In the genomic region with DNA sequence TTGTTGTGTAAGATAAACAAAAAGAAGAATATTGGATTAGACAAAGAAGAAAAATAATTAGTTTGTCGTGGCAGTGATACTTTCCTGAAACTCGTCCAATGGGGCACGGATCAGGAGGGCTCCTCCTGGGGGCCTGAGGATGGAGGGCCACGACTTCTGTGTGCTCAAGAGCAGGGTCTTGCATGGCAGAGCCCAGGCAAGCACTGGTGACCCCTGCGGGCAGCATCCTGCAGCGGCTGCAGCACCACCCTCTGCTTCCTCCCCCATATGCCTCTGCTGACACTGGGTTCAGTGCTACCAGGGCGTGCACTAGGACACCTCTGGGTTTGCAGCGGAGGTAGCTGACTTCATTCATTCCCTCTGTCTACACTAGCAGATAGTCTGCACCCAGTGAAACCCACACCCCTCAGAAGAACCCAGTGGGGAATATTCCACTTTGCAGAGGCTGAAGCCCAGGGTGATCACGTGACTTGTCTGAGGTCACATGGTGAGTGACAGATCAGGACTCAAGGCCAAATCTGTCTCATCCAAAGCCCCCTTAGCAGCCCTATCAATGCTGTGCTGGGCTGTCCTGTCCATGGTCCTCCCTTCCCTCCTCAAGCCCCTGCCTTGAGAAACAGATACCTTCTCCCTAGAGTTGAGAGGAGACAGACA, we compare ENCODE assay signal across 20 cellular contexts.
"Had no signal": no experiment of that assay in that cellular context is flagged by ENCODE, and none has a peak within 500 bp of the region (broad histone marks: within the 10 kb centered on the region; RNA-seq: fewer than 3 reads in every experiment).

No MANE protein-coding gene starts in this region.

- H3K9me3 ChIP-seq: gastrocnemius medialis, heart left ventricle, tibial artery, uterus had no signal

- H3K36me3 ChIP-seq: gastrocnemius medialis, heart left ventricle, tibial artery, uterus, WERI-Rb-1 had no signal

- H3K36me3 Mint-ChIP-seq: activated CD4-positive, alpha-beta memory T cell treated with anti-CD3 and anti-CD28 coated beads for 36 hours; activated CD8-positive, alpha-beta memory T cell treated with anti-CD3 and anti-CD28 coated beads, Interleukin-2, amount 10 ng/mL, durations not matched to agents 7 days and 5 days; brain; immature natural killer cell; natural killer cell treated with Interleukin-12 subunit alpha and Interleukin-12 subunit beta and Interleukin-15 and Interleukin-18, amount 100 ng/mL, for 72 hours had no signal

- H3K27me3 Mint-ChIP-seq: activated CD4-positive, alpha-beta T cell treated with anti-CD3 and anti-CD28 coated beads for 36 hours; activated CD8-positive, alpha-beta memory T cell treated with anti-CD3 and anti-CD28 coated beads, Interleukin-2, amount 10 ng/mL, durations not matched to agents 7 days and 5 days; brain had no signal

- H3K27ac ChIP-seq: gastrocnemius medialis, heart left ventricle, tibial artery, uterus, WERI-Rb-1 had no signal

- DNase-seq: activated CD4-positive, alpha-beta memory T cell treated with anti-CD3 and anti-CD28 coated beads for 36 hours; activated CD4-positive, alpha-beta T cell treated with anti-CD3 and anti-CD28 coated beads for 36 hours; activated CD8-positive, alpha-beta memory T cell treated with anti-CD3 and anti-CD28 coated beads, Interleukin-2, amount 10 ng/mL, durations not matched to agents 7 days and 5 days; activated naive CD4-positive, alpha-beta T cell treated with Interleukin-2 at 50 U/mL for 16 hours; caudate nucleus; erythroblast; gastrocnemius medialis; heart left ventricle; immature natural killer cell; stimulated activated CD4-positive, alpha-beta T cell treated with anti-CD3 and anti-CD28 coated beads, Interleukin-12 subunit alpha, Interleukin-12 subunit beta, amount 100 ng/mL, for 4 hours; stimulated activated CD4-positive, alpha-beta T cell treated with anti-CD3 and anti-CD28 coated beads, Interleukin-1b, Interleukin-23, amount 100 ng/mL, for 48 hours; stimulated activated naive CD4-positive, alpha-beta T cell treated with Interleukin-2 at 50 U/mL for 16 hours; T-helper 2 cell; tibial artery; uterus; WERI-Rb-1 had no signal

- H3K27ac Mint-ChIP-seq: activated CD4-positive, alpha-beta memory T cell treated with anti-CD3 and anti-CD28 coated beads for 36 hours; activated CD4-positive, alpha-beta T cell treated with anti-CD3 and anti-CD28 coated beads for 36 hours; activated CD8-positive, alpha-beta memory T cell treated with anti-CD3 and anti-CD28 coated beads, Interleukin-2, amount 10 ng/mL, durations not matched to agents 7 days and 5 days; immature natural killer cell; natural killer cell treated with Interleukin-12 subunit alpha and Interleukin-12 subunit beta and Interleukin-15 and Interleukin-18, amount 100 ng/mL, for 72 hours had no signal

- H3K4me3 Mint-ChIP-seq: activated CD4-positive, alpha-beta memory T cell treated with anti-CD3 and anti-CD28 coated beads for 36 hours; activated CD4-positive, alpha-beta T cell treated with anti-CD3 and anti-CD28 coated beads for 36 hours; activated CD8-positive, alpha-beta memory T cell treated with anti-CD3 and anti-CD28 coated beads, Interleukin-2, amount 10 ng/mL, durations not matched to agents 7 days and 5 days; brain; immature natural killer cell; natural killer cell treated with Interleukin-12 subunit alpha and Interleukin-12 subunit beta and Interleukin-15 and Interleukin-18, amount 100 ng/mL, for 72 hours had no signal

- H3K4me1 ChIP-seq: gastrocnemius medialis, tibial artery, uterus had no signal

- H3K27me3 ChIP-seq: gastrocnemius medialis, tibial artery, uterus had no signal

- H3K9me3 Mint-ChIP-seq: activated CD4-positive, alpha-beta memory T cell treated with anti-CD3 and anti-CD28 coated beads for 36 hours; natural killer cell treated with Interleukin-12 subunit alpha and Interleukin-12 subunit beta and Interleukin-15 and Interleukin-18, amount 100 ng/mL, for 72 hours had no signal

- H3K4me1 Mint-ChIP-seq: activated CD4-positive, alpha-beta T cell treated with anti-CD3 and anti-CD28 coated beads for 36 hours; activated CD8-positive, alpha-beta memory T cell treated with anti-CD3 and anti-CD28 coated beads, Interleukin-2, amount 10 ng/mL, durations not matched to agents 7 days and 5 days; immature natural killer cell had no signal

- ATAC-seq: activated CD4-positive, alpha-beta T cell treated with anti-CD3 and anti-CD28 coated beads for 36 hours; activated CD8-positive, alpha-beta memory T cell treated with anti-CD3 and anti-CD28 coated beads, Interleukin-2, amount 10 ng/mL, durations not matched to agents 7 days and 5 days; gastrocnemius medialis; heart left ventricle; natural killer cell treated with Interleukin-12 subunit alpha and Interleukin-12 subunit beta and Interleukin-15 and Interleukin-18, amount 100 ng/mL, for 72 hours had no signal

- FAIRE-seq: colon, endometrium had no signal

- H3K4me3 ChIP-seq: gastrocnemius medialis, heart left ventricle, tibial artery, uterus had no signal
